Comparison of ENCODE assay signal across 8 cellular contexts in genomic region chr2:231925303-231926179, GRCh38. TPM values are rescaled to one million over a fixed set of nuclear protein-coding genes. Genes with fewer than 3 reads are reported as not detected.
A peak's percentile ranks its signal among the peaks of the same experiment; 100 is the strongest.
DNase-seq lines count a peak whose midpoint lies in the region; ATAC-seq and TF ChIP-seq lines count a peak whose summit lies in the region.

No MANE protein-coding gene starts in this region.

- H3K27me3 ChIP-seq in DOHH2 (ENCODE audit: control insufficient read depth, low read length): peaks cover 67% of the 10 kb centered on the region
- peaks cover 4 to 94% (median 20%) of the 10 kb centered on the region in 4 donors for H3K27me3 ChIP-seq in esophagus muscularis mucosa
- peaks cover 30% of the 10 kb centered on the region for H3K27me3 ChIP-seq in muscle layer of duodenum (ENCODE audit: low read depth, low read length)

- no peak for TF ChIP-seq POLR2A in esophagus muscularis mucosa (IDR thresholded peaks at IDR 0.05; ENCODE audit: low read depth)

- intact Hi-C loops in esophagus muscularis mucosa (cut with DNase I): loop anchor here (2.0 to 5.0 kb wide), 2 partner anchors 217 to 401 kb away; no protein-coding TSS in a partner anchor

- peak overlapping the region; percentile 67 for H3K4me2 ChIP-seq in DOHH2 (ENCODE audit: low read length)

- no CpG with 5 or more reads among the region's 96 CpGs for WGBS in esophagus muscularis mucosa

- DNase-seq in OCI-M1 (lab: John Stamatoyannopoulos, UW): peak; percentile 84
- peak; percentile 82 to 85 for DNase-seq in activated T-cell treated with anti-CD3 and anti-CD28 coated beads, Interleukin-2, amount 50 U/mL, for 48 hours
- no peak for DNase-seq in esophagus muscularis mucosa (ENCODE audit: extremely low spot score)
- peak; percentile 63 for DNase-seq in stimulated activated CD8-positive, alpha-beta memory T cell treated with anti-CD3 and anti-CD28 coated beads, Interleukin-4, amount 100 ng/mL, for 24 hours (ENCODE audit: low read depth)

- H3K4me1 ChIP-seq in DOHH2 (ENCODE audit: control insufficient read depth, low read length): peaks cover 24% of the 10 kb centered on the region
- H3K4me1 ChIP-seq in esophagus muscularis mucosa: peaks cover 18 to 40% (median 32%) of the 10 kb centered on the region in 4 donors
- peaks cover 0 to 30% of the 10 kb centered on the region in 2 donors for H3K4me1 ChIP-seq in muscle layer of duodenum (ENCODE audit: control insufficient read depth in 1 of 2, insufficient read depth in 2 of 2, low read length in 2 of 2)

- H3K9me2 ChIP-seq in DOHH2 (replicated peaks; ENCODE audit: control insufficient read depth, low read length): no peaks in the 10 kb centered on the region

- peak; percentile 59 for ATAC-seq in HG03175 (IDR thresholded peaks at IDR 0.05; ENCODE audit: unreplicated experiment)
- no peak for ATAC-seq in GM21717 (IDR thresholded peaks at IDR 0.05; ENCODE audit: unreplicated experiment)

- no peak for TF ChIP-seq EP300 in esophagus muscularis mucosa (IDR thresholded peaks at IDR 0.05)

- no peaks in the 10 kb centered on the region for H3K79me2 ChIP-seq in DOHH2 (ENCODE audit: control insufficient read depth, low read length)

- H3F3A ChIP-seq in DOHH2 (ENCODE audit: control insufficient read depth, insufficient read depth): no peaks in the 10 kb centered on the region

- H3K4me3 ChIP-seq in DOHH2 (ENCODE audit: low read length) (peak overlapping the region; percentile 74), esophagus muscularis mucosa (peak overlapping the region; percentile 46 to 62 (median 52)), muscle layer of duodenum (ENCODE audit: low read depth in 1 of 2, low read length in 2 of 2) (peak overlapping the region; percentile 46 to 77)

- H3K36me3 ChIP-seq in DOHH2 (ENCODE audit: control insufficient read depth, low read length) (no peaks in the 10 kb centered on the region), esophagus muscularis mucosa (no peaks in the 10 kb centered on the region), muscle layer of duodenum (ENCODE audit: control insufficient read depth in 1 of 2, insufficient read depth in 2 of 2, low read length in 2 of 2) (no peaks in the 10 kb centered on the region)

- H3K27ac ChIP-seq in DOHH2 (ENCODE audit: low read depth, low read length) (no peak overlapping the region), esophagus muscularis mucosa (replicated peaks in 1 of 4) (no peak overlapping the region), muscle layer of duodenum (ENCODE audit: low read length) (no peak overlapping the region)

- H4K20me1 ChIP-seq in DOHH2 (ENCODE audit: control insufficient read depth, insufficient read depth, low read depth, low read length): peaks cover 4% of the 10 kb centered on the region

- TF ChIP-seq CTCF in DOHH2 (IDR thresholded peaks at IDR 0.05; ENCODE audit: low read depth, low read length, poor library complexity, severe bottlenecking) (peak; percentile 86), esophagus muscularis mucosa (IDR thresholded peaks at IDR 0.05) (peak; percentile 85 to 95 (median 94))

- no peaks in the 10 kb centered on the region for H3K9me3 ChIP-seq in DOHH2 (ENCODE audit: control insufficient read depth, insufficient read depth, low read length)
- no peaks in the 10 kb centered on the region for H3K9me3 ChIP-seq in esophagus muscularis mucosa
- no peaks in the 10 kb centered on the region for H3K9me3 ChIP-seq in muscle layer of duodenum (ENCODE audit: control insufficient read depth in 1 of 2, low read length in 2 of 2)

RNA-seq across cellular contexts. Expression of gene NPPC, which starts 0.7 kb away (rescaled TPM):
- total RNA-seq in esophagus muscularis mucosa: under 1 TPM in 2 of 4 donors, not detected in 2; 0.66 to 0.98 TPM

RNA-seq across cellular contexts. Expression of gene DIS3L2, which starts 36.0 kb away (rescaled TPM):
- 10 to 100 TPM; 16.1 to 26.7 (median 22.0) TPM for total RNA-seq in esophagus muscularis mucosa
